Comparison of ENCODE assay signal across 15 cellular contexts in genomic region chr11:122453586-122453985, GRCh38.
"Had no signal": no experiment of that assay in that cellular context is flagged by ENCODE, and none has a peak within 500 bp of the region (broad histone marks: within the 10 kb centered on the region; RNA-seq: fewer than 3 reads in every experiment).

No MANE protein-coding gene starts in this region.

- DNase-seq: activated CD4-positive, alpha-beta memory T cell treated with anti-CD3 and anti-CD28 coated beads, Interleukin-2, amount 10 ng/mL, durations not matched to agents 7 days and 5 days; activated CD4-positive, alpha-beta T cell treated with anti-CD3 and anti-CD28 coated beads for 1 hour; activated CD8-positive, alpha-beta memory T cell treated with anti-CD3 and anti-CD28 coated beads, Interleukin-2, amount 50 U/mL, for 4 hours; activated gamma-delta T cell treated with Interleukin-2 at 50 U/mL for 16 hours; activated naive CD8-positive, alpha-beta T cell treated with anti-CD3 and anti-CD28 coated beads for 36 hours; activated T-cell treated with anti-CD3 and anti-CD28 coated beads, Interleukin-2, amount 50 U/mL, for 72 hours; effector CD8-positive, alpha-beta T cell; naive thymus-derived CD8-positive, alpha-beta T cell; stimulated activated CD4-positive, alpha-beta T cell treated with anti-CD3 and anti-CD28 coated beads, Interleukin-12 subunit alpha, Interleukin-12 subunit beta, amount 100 ng/mL, for 4 hours; stimulated activated naive CD4-positive, alpha-beta T cell; T-helper 9 cell; upper lobe of right lung had no signal

- H3K4me3 ChIP-seq: cardiac muscle cell, coronary artery, lung, upper lobe of right lung had no signal

- ATAC-seq: activated T-cell treated with anti-CD3 and anti-CD28 coated beads, Interleukin-2, amount 50 U/mL, for 72 hours; naive thymus-derived CD8-positive, alpha-beta T cell; upper lobe of right lung had no signal
